Comparison of ENCODE assay signal across 21 cellular contexts in the genomic region with DNA sequence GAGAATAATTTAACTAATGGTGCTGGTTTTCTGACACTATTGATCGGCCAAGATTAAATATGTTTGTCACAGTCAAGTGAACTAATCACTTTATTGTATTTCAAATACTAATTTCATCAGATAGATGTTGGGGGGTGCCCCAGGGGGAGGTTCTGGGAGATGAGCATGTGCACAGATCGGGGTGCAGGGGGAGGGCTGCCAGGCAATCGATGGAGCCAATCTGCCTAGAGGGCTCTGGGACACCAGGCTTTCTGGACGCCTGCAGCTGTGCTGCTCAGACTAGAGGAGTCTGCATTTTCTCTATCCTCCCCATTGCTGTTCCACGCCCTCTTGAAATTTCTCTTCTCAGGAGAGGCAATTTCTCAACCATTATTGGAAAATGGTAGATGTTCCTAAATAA.
A peak's percentile ranks its signal among the peaks of the same experiment; 100 is the strongest.
DNase-seq lines count a peak whose midpoint lies in the region; ATAC-seq and TF ChIP-seq lines count a peak whose summit lies in the region.
"Had no signal": no experiment of that assay in that cellular context is flagged by ENCODE, and none has a peak within 500 bp of the region (broad histone marks: within the 10 kb centered on the region; RNA-seq: fewer than 3 reads in every experiment).

No MANE protein-coding gene starts in this region.

- H3K27ac ChIP-seq in right cardiac atrium (ENCODE audit: low read length) (no peak overlapping the region), coronary artery (no peak overlapping the region)
- H3K27ac ChIP-seq: 22Rv1; A549; BLaER1 treated with 17β-estradiol and CSF1 and Interleukin-3, amounts not matched to agents 10 nM and 100 nM; C4-2B had no signal

- H3K27ac Mint-ChIP-seq in type B pancreatic cell, result no peak overlapping the region
- H3K27ac Mint-ChIP-seq: B cell; CD4-positive, alpha-beta T cell; CD8-positive, alpha-beta T cell had no signal

- H3K4me1 ChIP-seq in right cardiac atrium (ENCODE audit: control insufficient read depth, insufficient read depth, low read length), result no peaks in the 10 kb centered on the region
- H3K4me1 ChIP-seq: A549; BLaER1 treated with 17β-estradiol and CSF1 and Interleukin-3, amounts not matched to agents 10 nM and 100 nM; Caco-2 had no signal

- H3K4me3 ChIP-seq in right cardiac atrium (ENCODE audit: low read length) (no peak overlapping the region), coronary artery (no peak overlapping the region)
- H3K4me3 ChIP-seq: A549; BLaER1 treated with 17β-estradiol and CSF1 and Interleukin-3, amounts not matched to agents 10 nM and 100 nM; GM12878 had no signal

- no peaks in the 10 kb centered on the region for H3K36me3 Mint-ChIP-seq in type B pancreatic cell
- H3K36me3 Mint-ChIP-seq: CD8-positive, alpha-beta T cell had no signal

- peaks cover 19% of the 10 kb centered on the region for H3K4me1 Mint-ChIP-seq in type B pancreatic cell (ENCODE audit: unreplicated experiment)
- H3K4me1 Mint-ChIP-seq: B cell had no signal

- H3K9me3 Mint-ChIP-seq in type B pancreatic cell, result peaks cover 9% of the 10 kb centered on the region
- H3K9me3 Mint-ChIP-seq: CD4-positive, alpha-beta T cell; CD8-positive, alpha-beta T cell had no signal

- 89% methylated on average over 5 of the region's 5 CpGs for WGBS in right cardiac atrium

- TF ChIP-seq CTCF in coronary artery (IDR thresholded peaks at IDR 0.05) (no peak), type B pancreatic cell (conservative IDR thresholded peaks at IDR 0.05) (no peak), GM10266 (IDR thresholded peaks at IDR 0.05; ENCODE audit: control insufficient read depth, insufficient read depth, low read depth, missing control alignments) (no peak)

- no peaks in the 10 kb centered on the region for H3K27me3 ChIP-seq in right cardiac atrium (ENCODE audit: control insufficient read depth, insufficient read depth)
- H3K27me3 ChIP-seq: BLaER1 treated with 17β-estradiol and CSF1 and Interleukin-3, amounts not matched to agents 10 nM and 100 nM had no signal

- ATAC-seq in right cardiac atrium (no peak), HG03460 (IDR thresholded peaks at IDR 0.05; ENCODE audit: unreplicated experiment) (no peak)
- ATAC-seq: A549; CD8-positive, alpha-beta T cell; GM12878 had no signal

- no peaks in the 10 kb centered on the region for H3K9me3 ChIP-seq in right cardiac atrium (ENCODE audit: control insufficient read depth, low read length)
- H3K9me3 ChIP-seq: A549; BLaER1 treated with 17β-estradiol and CSF1 and Interleukin-3, amounts not matched to agents 10 nM and 100 nM; Caco-2 had no signal

- H3K27me3 Mint-ChIP-seq in type B pancreatic cell, result peaks cover 29% of the 10 kb centered on the region
- H3K27me3 Mint-ChIP-seq: CD4-positive, alpha-beta T cell had no signal

- DNase-seq in cardiac septum (ENCODE audit: low spot score) (peak; percentile 56), right cardiac atrium (no peak), coronary artery (ENCODE audit: low spot score) (peak; percentile 31), mesenteric fat pad (ENCODE audit: low spot score) (peak; percentile 22), type B pancreatic cell (ENCODE audit: extremely low spot score, unreplicated experiment) (peak; percentile 45), GM10266 (ENCODE audit: extremely low spot score) (no peak), NCI-H524 treated with DMSO at 0.1 percent for 48 hours (lab: John Stamatoyannopoulos, UW) (no peak)
- DNase-seq: AML-193; Caco-2; Calu3; CD4-positive, alpha-beta T cell; CD8-positive, alpha-beta T cell; DMS79 treated with DMSO at 0.1 percent for 48 hours; GF-D8 had no signal

- H3K4me3 Mint-ChIP-seq in type B pancreatic cell, result no peak overlapping the region
- H3K4me3 Mint-ChIP-seq: B cell; CD4-positive, alpha-beta T cell; CD8-positive, alpha-beta T cell had no signal

- intact Hi-C loops in cardiac septum (cut with DNase I), result no loop called here
- intact Hi-C loops in right cardiac atrium (cut with DNase I), result no loop called here

Comparison
In these comparisons a context has a peak if more than half of its experiments do, and no peak if none do; other contexts are left out.
1. DNase-seq: peak in cardiac septum (single experiment), coronary artery (single experiment), mesenteric fat pad (single experiment) and type B pancreatic cell (single experiment); none in right cardiac atrium (0 of 3), GM10266 (single experiment) and NCI-H524 treated with DMSO at 0.1 percent for 48 hours (single experiment).